ENCODE assay signal across 8 cellular contexts in the genomic region with DNA sequence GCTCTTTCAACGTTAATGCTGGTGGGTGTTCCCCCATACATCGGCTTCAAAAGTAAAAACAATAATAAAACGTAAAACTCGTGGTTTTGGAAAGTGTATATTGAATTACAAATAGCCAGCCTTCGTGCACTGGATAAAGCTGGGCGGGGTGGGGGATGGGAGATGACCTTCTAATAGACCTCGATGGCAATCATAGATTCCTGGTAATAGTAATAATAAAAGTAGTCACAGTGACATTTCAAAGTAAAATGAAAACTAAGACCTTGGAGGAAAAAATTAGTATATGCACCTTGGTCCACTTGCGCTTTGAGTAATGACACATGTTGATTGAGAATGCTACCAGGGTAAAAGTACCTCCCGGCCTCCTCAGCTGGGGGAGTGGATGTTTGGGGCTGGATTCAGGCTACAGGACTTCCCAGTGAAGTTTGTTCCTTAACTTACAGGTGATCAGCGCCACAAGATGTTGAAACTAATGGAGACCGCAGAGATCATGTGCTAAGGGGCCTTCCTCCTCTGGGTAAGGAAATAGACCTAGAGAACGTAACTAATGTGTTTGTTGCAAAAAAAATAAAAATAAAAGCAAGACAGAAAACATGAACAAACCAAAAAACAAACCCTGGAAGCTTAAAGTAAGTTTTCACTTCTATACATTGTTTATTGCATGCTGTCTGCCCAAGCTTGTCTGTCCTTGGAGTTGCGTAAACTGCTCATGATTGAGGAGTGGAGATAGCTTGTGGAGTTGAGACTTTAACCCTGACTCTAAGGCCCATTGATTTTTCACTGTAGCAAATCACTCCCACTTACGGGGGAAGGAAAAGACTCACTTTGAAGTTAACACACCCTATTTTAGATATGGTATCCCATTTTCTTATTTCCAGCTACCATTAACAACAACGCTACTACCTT. TPM values are rescaled to one million over a fixed set of nuclear protein-coding genes. Genes with fewer than 3 reads are reported as not detected.
DNase-seq lines count a peak whose midpoint lies in the region; ATAC-seq and TF ChIP-seq lines count a peak whose summit lies in the region.

No MANE protein-coding gene starts in this region.

- TF ChIP-seq POLR2A in breast epithelium (IDR thresholded peaks at IDR 0.05) = no peak

- ATAC-seq in lung (ENCODE audit: insufficient read depth, low FRiP score) = no peak
- ATAC-seq in HG02885 (IDR thresholded peaks at IDR 0.05; ENCODE audit: poor library complexity, unreplicated experiment) = no peak

- H3K9me3 ChIP-seq in breast epithelium (no peaks in the 10 kb centered on the region), lung (ENCODE audit: control insufficient read depth in 2 of 2, insufficient read depth in 1 of 2, low read length in 1 of 2) (peaks cover 0 to 2% of the 10 kb centered on the region in 2 donors), tibial artery (no peaks in the 10 kb centered on the region)

- H3K27me3 ChIP-seq in breast epithelium (no peaks in the 10 kb centered on the region), lung (ENCODE audit: control insufficient read depth, insufficient read depth) (no peaks in the 10 kb centered on the region), tibial artery (no peaks in the 10 kb centered on the region)

- peaks cover 40% of the 10 kb centered on the region for H3K27me3 Mint-ChIP-seq in activated CD4-positive, alpha-beta memory T cell treated with anti-CD3 and anti-CD28 coated beads for 36 hours
- H3K27me3 Mint-ChIP-seq in activated CD4-positive, alpha-beta memory T cell treated with anti-CD3 and anti-CD28 coated beads, Interleukin-2, amount 10 ng/mL, durations not matched to agents 7 days and 5 days = peaks cover 34% of the 10 kb centered on the region

- no peaks in the 10 kb centered on the region for H3K9me3 Mint-ChIP-seq in activated CD4-positive, alpha-beta memory T cell treated with anti-CD3 and anti-CD28 coated beads for 36 hours
- H3K9me3 Mint-ChIP-seq in activated CD4-positive, alpha-beta memory T cell treated with anti-CD3 and anti-CD28 coated beads, Interleukin-2, amount 10 ng/mL, durations not matched to agents 7 days and 5 days = no peaks in the 10 kb centered on the region

- H3K27ac Mint-ChIP-seq in activated CD4-positive, alpha-beta memory T cell treated with anti-CD3 and anti-CD28 coated beads for 36 hours = no peak overlapping the region
- no peak overlapping the region for H3K27ac Mint-ChIP-seq in activated CD4-positive, alpha-beta memory T cell treated with anti-CD3 and anti-CD28 coated beads, Interleukin-2, amount 10 ng/mL, durations not matched to agents 7 days and 5 days

- peaks cover 9% of the 10 kb centered on the region for H3K4me1 Mint-ChIP-seq in activated CD4-positive, alpha-beta memory T cell treated with anti-CD3 and anti-CD28 coated beads for 36 hours (ENCODE audit: low read depth)
- H3K4me1 Mint-ChIP-seq in activated CD4-positive, alpha-beta memory T cell treated with anti-CD3 and anti-CD28 coated beads, Interleukin-2, amount 10 ng/mL, durations not matched to agents 7 days and 5 days = peaks cover 7% of the 10 kb centered on the region

- TF ChIP-seq CTCF in breast epithelium (IDR thresholded peaks at IDR 0.05) = no peak
- TF ChIP-seq CTCF in lung (IDR thresholded peaks at IDR 0.05; ENCODE audit: control extremely low read depth, extremely low read depth) = no peak
- TF ChIP-seq CTCF in tibial artery (IDR thresholded peaks at IDR 0.05) = no peak

- H3K36me3 ChIP-seq in breast epithelium (no peaks in the 10 kb centered on the region), lung (ENCODE audit: control insufficient read depth in 2 of 2, insufficient read depth in 2 of 2, low read length in 2 of 2) (no peaks in the 10 kb centered on the region), tibial artery (no peaks in the 10 kb centered on the region)

- H3K27ac ChIP-seq in breast epithelium (peak overlapping the region; percentile 96 to 98), lung (ENCODE audit: low read depth in 1 of 2, low read length in 1 of 2) (peak overlapping the region; percentile 59 to 84), tibial artery (peak overlapping the region; percentile 97 to 98)

- no peak overlapping the region for H3K4me3 Mint-ChIP-seq in activated CD4-positive, alpha-beta memory T cell treated with anti-CD3 and anti-CD28 coated beads for 36 hours
- no peak overlapping the region for H3K4me3 Mint-ChIP-seq in activated CD4-positive, alpha-beta memory T cell treated with anti-CD3 and anti-CD28 coated beads, Interleukin-2, amount 10 ng/mL, durations not matched to agents 7 days and 5 days

- H3K4me3 ChIP-seq in breast epithelium = peak overlapping the region; percentile 88 to 92 (median 92)
- no peak overlapping the region for H3K4me3 ChIP-seq in lung
- peak overlapping the region; percentile 91 to 96 for H3K4me3 ChIP-seq in tibial artery

- POLR2A ChIA-PET in activated CD4-positive, alpha-beta memory T cell treated with anti-CD3 and anti-CD28 coated beads for 36 hours (lab: Charles Lee) = interaction anchor here (0.5 kb wide), 1 partner anchor 138 kb away, joined by 4 read pairs; no protein-coding TSS in a partner anchor
- POLR2A ChIA-PET in activated CD4-positive, alpha-beta memory T cell treated with anti-CD3 and anti-CD28 coated beads, Interleukin-2, amount 10 ng/mL, durations not matched to agents 7 days and 5 days (lab: Charles Lee) = no interaction called here

- no peaks in the 10 kb centered on the region for H3K4me1 ChIP-seq in breast epithelium
- H3K4me1 ChIP-seq in lung (ENCODE audit: control insufficient read depth in 2 of 2, insufficient read depth in 2 of 2, low read length in 2 of 2) = peaks cover 0 to 9% of the 10 kb centered on the region in 2 donors
- peaks cover 0 to 24% (median 3%) of the 10 kb centered on the region in 4 donors for H3K4me1 ChIP-seq in tibial artery

- CTCF ChIA-PET in activated CD4-positive, alpha-beta memory T cell treated with anti-CD3 and anti-CD28 coated beads for 36 hours (lab: Charles Lee) = no interaction called here
- CTCF ChIA-PET in activated CD4-positive, alpha-beta memory T cell treated with anti-CD3 and anti-CD28 coated beads, Interleukin-2, amount 10 ng/mL, durations not matched to agents 7 days and 5 days (lab: Charles Lee) = no interaction called here

- WGBS in lung, 2 donors = 56 to 57% methylated on average over 15 of the region's 15 CpGs

- intact Hi-C loops in activated CD4-positive, alpha-beta memory T cell treated with anti-CD3 and anti-CD28 coated beads for 36 hours (cut with micrococcal nuclease) = no loop called here
- intact Hi-C loops in breast epithelium (cut with DNase I; ENCODE audit: low total_unique reads) = no loop called here
- intact Hi-C loops in tibial artery (cut with DNase I; ENCODE audit: low total_unique reads) = no loop called here

- H3K36me3 Mint-ChIP-seq in activated CD4-positive, alpha-beta memory T cell treated with anti-CD3 and anti-CD28 coated beads for 36 hours = no peaks in the 10 kb centered on the region
- no peaks in the 10 kb centered on the region for H3K36me3 Mint-ChIP-seq in activated CD4-positive, alpha-beta memory T cell treated with anti-CD3 and anti-CD28 coated beads, Interleukin-2, amount 10 ng/mL, durations not matched to agents 7 days and 5 days (ENCODE audit: low read depth)

- peak; percentile 10 for DNase-seq in activated CD4-positive, alpha-beta memory T cell treated with anti-CD3 and anti-CD28 coated beads for 36 hours
- no peak for DNase-seq in activated CD4-positive, alpha-beta memory T cell treated with anti-CD3 and anti-CD28 coated beads, Interleukin-2, amount 10 ng/mL, durations not matched to agents 7 days and 5 days
- DNase-seq in breast epithelium (ENCODE audit: low spot score in 2 of 2) (no peak), lung (ENCODE audit: low spot score) (no peak), tibial artery (no peak), NCI-H187 treated with DMSO at 0.1 percent for 48 hours (lab: John Stamatoyannopoulos, UW) (no peak)
- DNase-seq in stimulated activated CD8-positive, alpha-beta memory T cell treated with anti-CD3 and anti-CD28 coated beads, Interleukin-4, amount 100 ng/mL, for 48 hours = no peak

RNA-seq across cellular contexts. Expression of gene LRIG3, which starts 0.9 kb away (rescaled TPM):
- under 1 TPM in 1 of 2 experiments, not detected in 1; 0.19 TPM for total RNA-seq in activated CD4-positive, alpha-beta memory T cell treated with anti-CD3 and anti-CD28 coated beads for 36 hours
- total RNA-seq in activated CD4-positive, alpha-beta memory T cell treated with anti-CD3 and anti-CD28 coated beads, Interleukin-2, amount 10 ng/mL, durations not matched to agents 7 days and 5 days = under 1 TPM; 0.08 to 0.18 TPM
- total RNA-seq in breast epithelium (100 to 1,000 TPM; 116 to 139 (median 125) TPM), lung (100 to 1,000 TPM in 1 of 2 donors, 10 to 100 TPM in 1; 34.1 to 111 TPM)
- polyA plus RNA-seq in lung = 10 to 100 TPM in 1 of 2 donors, 1 to 10 TPM in 1; 6.5 to 10.0 TPM

Comparison
In these comparisons a context has a peak if more than half of its experiments do, and no peak if none do; other contexts are left out.
1. RNA of gene LRIG3, which starts 0.9 kb away (total RNA-seq): 116 to 139 TPM in breast epithelium and 34.1 to 111 TPM in lung; 0.19 TPM in activated CD4-positive, alpha-beta memory T cell treated with anti-CD3 and anti-CD28 coated beads for 36 hours and 0.08 to 0.18 TPM in activated CD4-positive, alpha-beta memory T cell treated with anti-CD3 and anti-CD28 coated beads, Interleukin-2, amount 10 ng/mL, durations not matched to agents 7 days and 5 days; every median in the first group is over 10 times any median in the second.
2. Peak in every context shown above with its lines, with median percentiles within 50 percentile points of each other: H3K27ac ChIP-seq.